Comparison of ENCODE assay signal across 14 cellular contexts in genomic region chr3:150543531-150543930, GRCh38. TPM values are rescaled to one million over a fixed set of nuclear protein-coding genes. Genes with fewer than 3 reads are reported as not detected.
DNase-seq lines count a peak whose midpoint lies in the region; ATAC-seq, FAIRE-seq and TF ChIP-seq lines count a peak whose summit lies in the region.
"Had no signal": no experiment of that assay in that cellular context is flagged by ENCODE, and none has a peak within 500 bp of the region (broad histone marks: within the 10 kb centered on the region; RNA-seq: fewer than 3 reads in every experiment).

No MANE protein-coding gene starts in this region.

- H3K4ac ChIP-seq in mesenchymal stem cell (ENCODE audit: low read depth in 1 of 2, low read length in 2 of 2): no peak overlapping the region

- no peaks in the 10 kb centered on the region for H3K27me3 ChIP-seq in CD4-positive, CD25-positive, alpha-beta regulatory T cell (ENCODE audit: control insufficient read depth, insufficient read depth, low read length)
- H3K27me3 ChIP-seq in mesenchymal stem cell (ENCODE audit: control insufficient read depth in 1 of 2, insufficient read depth in 1 of 2, low read length in 2 of 2) (no peaks in the 10 kb centered on the region), thyroid gland (no peaks in the 10 kb centered on the region)
- H3K27me3 ChIP-seq: BLaER1, gastrocnemius medialis had no signal

- ATAC-seq in CD4-positive, CD25-positive, alpha-beta regulatory T cell (ENCODE audit: low read depth in 2 of 2): no peak
- ATAC-seq: gastrocnemius medialis had no signal

- H2BK120ac ChIP-seq in mesenchymal stem cell (ENCODE audit: low read depth, low read length): no peak overlapping the region

- H3K27ac Mint-ChIP-seq in CD4-positive, CD25-positive, alpha-beta regulatory T cell: peak overlapping the region in 1 of 3 donors; percentile 99
- H3K27ac Mint-ChIP-seq: activated CD4-positive, alpha-beta T cell treated with anti-CD3 and anti-CD28 coated beads, Interleukin-2, amount 10 ng/mL, durations not matched to agents 7 days and 5 days had no signal

- H3K14ac ChIP-seq in mesenchymal stem cell (ENCODE audit: low read length in 2 of 2): no peak overlapping the region

- H3K9ac ChIP-seq in mesenchymal stem cell (ENCODE audit: low read length): peak overlapping the region; percentile 94
- H3K9ac ChIP-seq: BLaER1, parathyroid adenoma had no signal

- H3K79me1 ChIP-seq in mesenchymal stem cell (replicated peaks; ENCODE audit: low read length, poor library complexity, severe bottlenecking): peaks cover 4% of the 10 kb centered on the region

- no peak overlapping the region for H3K18ac ChIP-seq in mesenchymal stem cell (ENCODE audit: low read depth in 1 of 2, low read length in 2 of 2)

- WGBS in mesenchymal stem cell: 94% methylated on average over 2 of the region's 2 CpGs
- 93 to 94% methylated on average over 2 of the region's 2 CpGs for WGBS in thyroid gland, 2 donors

- H2BK12ac ChIP-seq in mesenchymal stem cell (ENCODE audit: low read length in 2 of 2): no peak overlapping the region

- no peak overlapping the region for H2BK15ac ChIP-seq in mesenchymal stem cell (ENCODE audit: low read depth, poor library complexity, severe bottlenecking)

- no peak for TF ChIP-seq CTCF in thyroid gland (IDR thresholded peaks at IDR 0.05)

- peaks cover 15% of the 10 kb centered on the region for H3K36me3 ChIP-seq in CD4-positive, CD25-positive, alpha-beta regulatory T cell (ENCODE audit: control insufficient read depth, insufficient read depth, low read length)
- H3K36me3 ChIP-seq in mesenchymal stem cell (ENCODE audit: control insufficient read depth in 1 of 2, insufficient read depth in 2 of 2, low read depth in 1 of 2, low read length in 2 of 2) (peaks cover 0 to 33% of the 10 kb centered on the region in 2 experiments), thyroid gland (peaks cover 0 to 7% of the 10 kb centered on the region in 2 donors)

- no peaks in the 10 kb centered on the region for H3K9me3 ChIP-seq in CD4-positive, CD25-positive, alpha-beta regulatory T cell (ENCODE audit: control insufficient read depth in 2 of 2, low read length in 2 of 2)
- H3K9me3 ChIP-seq in mesenchymal stem cell (ENCODE audit: control insufficient read depth, low read length) (no peaks in the 10 kb centered on the region), thyroid gland (no peaks in the 10 kb centered on the region)
- H3K9me3 ChIP-seq: BLaER1, gastrocnemius medialis had no signal

- H3K36me3 Mint-ChIP-seq in CD4-positive, CD25-positive, alpha-beta regulatory T cell: peaks cover 15% of the 10 kb centered on the region

- no peak overlapping the region for H4K8ac ChIP-seq in mesenchymal stem cell (ENCODE audit: low read length)

- no peak overlapping the region for H3K23ac ChIP-seq in mesenchymal stem cell (ENCODE audit: low read length in 2 of 2)

- H2BK5ac ChIP-seq in mesenchymal stem cell (ENCODE audit: low read depth, low read length, poor library complexity, severe bottlenecking): no peak overlapping the region

- H3K4me3 Mint-ChIP-seq in CD4-positive, CD25-positive, alpha-beta regulatory T cell: peak overlapping the region; percentile 31 to 98 (median 94)

- FAIRE-seq in H54 (lab: Jason Lieb, UNC): peak; percentile 20
- FAIRE-seq: bronchial epithelial cell, GM12891 had no signal

- TF ChIP-seq POLR2A in H54 (IDR thresholded peaks at IDR 0.05; ENCODE audit: low read depth, low read length): no peak
- no peak for TF ChIP-seq POLR2A in thyroid gland (IDR thresholded peaks at IDR 0.05)

- no peak overlapping the region for H2AFZ ChIP-seq in mesenchymal stem cell (ENCODE audit: low read depth, low read length)
- H2AFZ ChIP-seq: parathyroid adenoma had no signal

- no peak overlapping the region for H2AK5ac ChIP-seq in mesenchymal stem cell (ENCODE audit: low read length, severe bottlenecking)

- no peak overlapping the region for H4K91ac ChIP-seq in mesenchymal stem cell (ENCODE audit: low read length)

- H3K9me3 Mint-ChIP-seq in CD4-positive, CD25-positive, alpha-beta regulatory T cell: no peaks in the 10 kb centered on the region
- H3K9me3 Mint-ChIP-seq: activated CD4-positive, alpha-beta T cell treated with anti-CD3 and anti-CD28 coated beads, Interleukin-2, amount 10 ng/mL, durations not matched to agents 7 days and 5 days had no signal

- H3K4me1 Mint-ChIP-seq in CD4-positive, CD25-positive, alpha-beta regulatory T cell: peaks cover 35 to 63% (median 51%) of the 10 kb centered on the region in 4 donors

- H3K4me1 ChIP-seq in CD4-positive, CD25-positive, alpha-beta regulatory T cell (ENCODE audit: control insufficient read depth, insufficient read depth, low read length, poor library complexity, severe bottlenecking): peaks cover 29% of the 10 kb centered on the region
- H3K4me1 ChIP-seq in mesenchymal stem cell (ENCODE audit: control insufficient read depth, insufficient read depth, low read depth, low read length): no peaks in the 10 kb centered on the region
- peaks cover 21 to 22% of the 10 kb centered on the region in 2 donors for H3K4me1 ChIP-seq in thyroid gland

- DNase-seq in CD4-positive, CD25-positive, alpha-beta regulatory T cell: no peak
- no peak for DNase-seq in H54 (ENCODE audit: insufficient read length, low spot score)
- peak; percentile 8 for DNase-seq in amniotic epithelial cell (ENCODE audit: low read depth)
- DNase-seq in mesenchymal stem cell: no peak
- no peak for DNase-seq in thyroid gland
- no peak for DNase-seq in cerebellar nuclear complex (lab: John Stamatoyannopoulos, UW)
- no peak for DNase-seq in islet precursor cell
- DNase-seq: activated CD4-positive, alpha-beta T cell treated with anti-CD3 and anti-CD28 coated beads, Interleukin-2, amount 10 ng/mL, durations not matched to agents 7 days and 5 days; gastrocnemius medialis; midbrain had no signal

- peak overlapping the region; percentile 94 for H3K4me3 ChIP-seq in CD4-positive, CD25-positive, alpha-beta regulatory T cell (ENCODE audit: low read depth, low read length)
- H3K4me3 ChIP-seq in mesenchymal stem cell (ENCODE audit: insufficient read depth in 1 of 2, low read depth in 1 of 2, low read length in 2 of 2) (no peak overlapping the region), thyroid gland (replicated peaks in 1 of 3) (no peak overlapping the region)

- H3K27me3 Mint-ChIP-seq in CD4-positive, CD25-positive, alpha-beta regulatory T cell: no peaks in the 10 kb centered on the region
- H3K27me3 Mint-ChIP-seq: activated CD4-positive, alpha-beta T cell treated with anti-CD3 and anti-CD28 coated beads, Interleukin-2, amount 10 ng/mL, durations not matched to agents 7 days and 5 days had no signal

- intact Hi-C loops in thyroid gland (cut with DNase I): loop anchor here (10.0 kb wide), 1 partner anchor 221 kb away; the partner anchor contains the start of gene SIAH2

- H3K4me2 ChIP-seq in mesenchymal stem cell (ENCODE audit: low read length, poor library complexity, severe bottlenecking): no peak overlapping the region

- no peak overlapping the region for H3K27ac ChIP-seq in CD4-positive, CD25-positive, alpha-beta regulatory T cell (ENCODE audit: insufficient read depth, low read length, poor library complexity, severe bottlenecking)
- H3K27ac ChIP-seq in mesenchymal stem cell (ENCODE audit: low read length, poor library complexity, severe bottlenecking) (no peak overlapping the region), thyroid gland (no peak overlapping the region)
- H3K27ac ChIP-seq: BLaER1, parathyroid adenoma had no signal

RNA-seq across cellular contexts. Expression of gene SERP1, which starts 2.8 kb away (rescaled TPM):
- 104 TPM for total RNA-seq in CD4-positive, CD25-positive, alpha-beta regulatory T cell
- 100 to 1,000 TPM; 133 to 160 (median 147) TPM for polyA plus RNA-seq in CD4-positive, CD25-positive, alpha-beta regulatory T cell
- 102 TPM for polyA plus RNA-seq in mesenchymal stem cell (2013, experiment 1 of 2)
- polyA plus RNA-seq in mesenchymal stem cell (2013, experiment 2 of 2): 107 TPM
- total RNA-seq in thyroid gland: 100 to 1,000 TPM; 146 to 355 (median 270) TPM

RNA-seq across cellular contexts. Expression of gene EIF2A, which starts 3.1 kb away (rescaled TPM):
- 94.4 TPM for total RNA-seq in CD4-positive, CD25-positive, alpha-beta regulatory T cell
- 10 to 100 TPM; 34.1 to 56.2 (median 45.2) TPM for polyA plus RNA-seq in CD4-positive, CD25-positive, alpha-beta regulatory T cell
- polyA plus RNA-seq in mesenchymal stem cell (2013, experiment 1 of 2): 84.8 TPM
- 82.4 TPM for polyA plus RNA-seq in mesenchymal stem cell (2013, experiment 2 of 2)
- total RNA-seq in thyroid gland: 100 to 1,000 TPM; 179 to 198 (median 189) TPM

RNA-seq across cellular contexts. Expression of gene SELENOT, which starts 59.6 kb away (rescaled TPM):
- 102 TPM for total RNA-seq in CD4-positive, CD25-positive, alpha-beta regulatory T cell
- polyA plus RNA-seq in CD4-positive, CD25-positive, alpha-beta regulatory T cell: 100 to 1,000 TPM; 301 to 418 (median 321) TPM
- 60.1 TPM for polyA plus RNA-seq in mesenchymal stem cell (2013, experiment 1 of 2)
- polyA plus RNA-seq in mesenchymal stem cell (2013, experiment 2 of 2): 64.9 TPM
- 100 to 1,000 TPM in 3 of 4 donors, 10 to 100 TPM in 1; 98.8 to 168 (median 137) TPM for total RNA-seq in thyroid gland
